ENCODE assay signal across 25 cellular contexts in the genomic region with DNA sequence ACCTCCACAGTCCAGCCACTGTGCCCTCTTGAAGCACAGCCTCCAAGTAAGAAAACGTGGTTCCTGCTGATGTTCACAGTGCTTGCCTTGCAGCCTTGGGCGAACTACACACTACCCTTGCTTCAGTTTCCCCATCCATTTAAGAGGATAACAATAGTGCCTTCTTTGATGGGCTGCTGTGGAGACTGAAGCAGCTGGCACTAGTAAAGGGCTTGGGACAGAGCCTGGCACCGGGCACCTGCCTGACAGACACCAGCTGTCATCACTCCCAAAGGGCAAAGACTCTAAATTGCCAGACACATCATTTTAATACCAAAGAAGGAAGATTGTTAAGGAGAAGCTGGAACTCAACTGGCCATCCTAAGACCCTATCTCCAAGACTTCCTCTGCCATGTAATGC. TPM values are rescaled to one million over a fixed set of nuclear protein-coding genes. Genes with fewer than 3 reads are reported as not detected.
"Had no signal": no experiment of that assay in that cellular context is flagged by ENCODE, and none has a peak within 500 bp of the region (broad histone marks: within the 10 kb centered on the region; RNA-seq: fewer than 3 reads in every experiment).

No MANE protein-coding gene starts in this region.

- H3K36me3 Mint-ChIP-seq: activated naive CD4-positive, alpha-beta T cell treated with anti-CD3 and anti-CD28 coated beads, Interleukin-2, amount 50 U/mL, for 24 hours; brain; naive thymus-derived CD8-positive, alpha-beta T cell; neural progenitor cell had no signal

- H3K27me3 ChIP-seq: gastrocnemius medialis, neural progenitor cell, ovary, right atrium auricular region, tibial artery had no signal

- H3K4me3 Mint-ChIP-seq: activated naive CD4-positive, alpha-beta T cell treated with anti-CD3 and anti-CD28 coated beads, Interleukin-2, amount 50 U/mL, for 24 hours; brain; naive thymus-derived CD8-positive, alpha-beta T cell; neural progenitor cell had no signal

- DNase-seq: activated CD4-positive, alpha-beta T cell treated with anti-CD3 and anti-CD28 coated beads for 1 hour; activated CD4-positive, alpha-beta T cell treated with anti-CD3 and anti-CD28 coated beads, Interleukin-2, amount 50 U/mL, for 1 hour; activated gamma-delta T cell treated with Interleukin-2 at 50 U/mL for 16 hours; activated T-cell treated with anti-CD3 and anti-CD28 coated beads, Interleukin-2, amount 50 U/mL, for 1 hour; aorta; gastrocnemius medialis; heart left ventricle; kidney; lower lobe of right lung; naive thymus-derived CD8-positive, alpha-beta T cell; ovary; psoas muscle; stimulated activated CD4-positive, alpha-beta T cell treated with anti-CD3 and anti-CD28 coated beads, Interleukin-4, amount 100 ng/mL, for 24 hours; stimulated activated naive CD4-positive, alpha-beta T cell treated with Interleukin-2 at 50 U/mL for 16 hours; T-helper 1 cell; tibial artery had no signal

- H3K27ac Mint-ChIP-seq: activated naive CD4-positive, alpha-beta T cell treated with anti-CD3 and anti-CD28 coated beads, Interleukin-2, amount 50 U/mL, for 24 hours; brain; naive thymus-derived CD8-positive, alpha-beta T cell; neural progenitor cell had no signal

- H3K27ac ChIP-seq: esophagus muscularis mucosa, gastrocnemius medialis, heart left ventricle, lower lobe of right lung, neural progenitor cell, ovary, psoas muscle, right atrium auricular region, tibial artery had no signal

- H3K9me3 Mint-ChIP-seq: activated naive CD4-positive, alpha-beta T cell treated with anti-CD3 and anti-CD28 coated beads, Interleukin-2, amount 50 U/mL, for 24 hours had no signal

- ATAC-seq: gastrocnemius medialis; heart left ventricle; left lobe of liver; lower lobe of right lung; naive thymus-derived CD8-positive, alpha-beta T cell; psoas muscle had no signal

- H3K4me1 Mint-ChIP-seq: activated naive CD4-positive, alpha-beta T cell treated with anti-CD3 and anti-CD28 coated beads, Interleukin-2, amount 50 U/mL, for 24 hours; naive thymus-derived CD8-positive, alpha-beta T cell had no signal

RNA-seq across cellular contexts. Expression of gene C10orf90, which starts 3.1 kb away (rescaled TPM):
- total RNA-seq: aorta; cardiac septum; dermis microvascular lymphatic vessel endothelial cell; gastrocnemius medialis; heart left ventricle; kidney; lower lobe of right lung; naive thymus-derived CD8-positive, alpha-beta T cell; ovary; ureter had no signal
